8 cellular contexts compared by ENCODE assay signal in the genomic region with DNA sequence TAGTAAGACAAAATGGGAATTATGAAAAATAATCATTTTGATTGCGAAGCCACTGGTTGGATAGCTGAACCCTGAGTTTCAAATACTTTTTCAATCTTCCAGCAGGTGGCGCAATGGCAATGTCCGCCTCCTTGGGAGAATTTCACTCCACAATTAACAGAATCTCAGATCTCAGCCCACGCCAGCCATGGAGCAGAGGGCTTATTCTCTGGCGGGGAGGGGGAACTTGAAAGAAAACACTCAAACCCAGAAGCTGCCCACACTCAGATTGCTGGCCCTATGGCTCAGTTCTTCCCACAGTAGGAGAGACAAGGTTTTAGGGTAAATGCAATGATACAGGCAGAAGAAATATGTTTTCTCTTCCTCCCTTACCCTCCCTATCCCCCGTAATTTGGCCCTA. TPM values are rescaled to one million over a fixed set of nuclear protein-coding genes. Genes with fewer than 3 reads are reported as not detected.
DNase-seq lines count a peak whose midpoint lies in the region; ATAC-seq and TF ChIP-seq lines count a peak whose summit lies in the region.

No MANE protein-coding gene starts in this region.

- no peaks in the 10 kb centered on the region for H3K27me3 ChIP-seq in DOHH2 (ENCODE audit: control insufficient read depth, low read length)
- no peaks in the 10 kb centered on the region for H3K27me3 ChIP-seq in NT2/D1 (ENCODE audit: insufficient read depth, insufficient read length)
- peaks cover 3% of the 10 kb centered on the region for H3K27me3 ChIP-seq in fibroblast of lung (ENCODE audit: control insufficient read depth, insufficient read depth, low read length)
- H3K27me3 ChIP-seq in neural progenitor cell, result no peaks in the 10 kb centered on the region
- H3K27me3 ChIP-seq in suprapubic skin, result peaks cover 4% of the 10 kb centered on the region

- no peak overlapping the region for H3K27ac Mint-ChIP-seq in neural progenitor cell

- H3K4me3 Mint-ChIP-seq in activated T-cell treated with anti-CD3 and anti-CD28 coated beads, Interleukin-2, amount 50 U/mL, for 4 hours, result no peak overlapping the region
- H3K4me3 Mint-ChIP-seq in neural progenitor cell, result no peak overlapping the region

- no peak overlapping the region for H3K9ac ChIP-seq in NT2/D1 (ENCODE audit: insufficient read length, low read depth)
- H3K9ac ChIP-seq in fibroblast of lung (ENCODE audit: insufficient read depth, low read length), result no peak overlapping the region
- no peak overlapping the region for H3K9ac ChIP-seq in neural progenitor cell

- H3K4me1 Mint-ChIP-seq in activated T-cell treated with anti-CD3 and anti-CD28 coated beads, Interleukin-2, amount 50 U/mL, for 4 hours (ENCODE audit: low read depth), result no peaks in the 10 kb centered on the region
- H3K4me1 Mint-ChIP-seq in neural progenitor cell, result peaks cover 13% of the 10 kb centered on the region

- H4K20me1 ChIP-seq in DOHH2 (ENCODE audit: control insufficient read depth, insufficient read depth, low read depth, low read length) (no peaks in the 10 kb centered on the region), fibroblast of lung (ENCODE audit: control insufficient read depth, extremely low read depth, insufficient read depth, low read length) (no peaks in the 10 kb centered on the region), neural progenitor cell (ENCODE audit: low read depth) (no peaks in the 10 kb centered on the region)

- DNase-seq in NT2/D1 (ENCODE audit: low read depth, low spot score) (peak; percentile 8), fibroblast of lung (ENCODE audit: low read depth in 2 of 2) (peak; percentile 41 to 70), neural progenitor cell (ENCODE audit: low spot score) (peak; percentile 71), suprapubic skin (ENCODE audit: low spot score in 2 of 2) (peak; percentile 65 to 79), islet precursor cell (no peak)
- peak; percentile 33 for DNase-seq in activated T-cell treated with anti-CD3 and anti-CD28 coated beads, Interleukin-2, amount 50 U/mL, for 4 hours

- H3K79me2 ChIP-seq in DOHH2 (ENCODE audit: control insufficient read depth, low read length) (no peaks in the 10 kb centered on the region), fibroblast of lung (ENCODE audit: control insufficient read depth, insufficient read depth, low read length) (no peaks in the 10 kb centered on the region), neural progenitor cell (ENCODE audit: low read depth) (no peaks in the 10 kb centered on the region)

- H2AFZ ChIP-seq in fibroblast of lung (ENCODE audit: low read length) (no peak overlapping the region), neural progenitor cell (replicated peaks) (peak overlapping the region; percentile 63)

- TF ChIP-seq EP300 in suprapubic skin (IDR thresholded peaks at IDR 0.05), result no peak

- TF ChIP-seq POLR2A in suprapubic skin (IDR thresholded peaks at IDR 0.05), result no peak

- H3K4me3 ChIP-seq in DOHH2 (ENCODE audit: low read length) (no peak overlapping the region), NT2/D1 (ENCODE audit: insufficient read length, low read depth) (no peak overlapping the region), fibroblast of lung (replicated peaks in 1 of 4; ENCODE audit: control extremely low read depth in 1 of 4, insufficient read depth in 1 of 4, low read depth in 3 of 4, low read length in 4 of 4) (no peak overlapping the region), neural progenitor cell (no peak overlapping the region), suprapubic skin (no peak overlapping the region)

- no peaks in the 10 kb centered on the region for H3K36me3 Mint-ChIP-seq in activated T-cell treated with anti-CD3 and anti-CD28 coated beads, Interleukin-2, amount 50 U/mL, for 4 hours (ENCODE audit: insufficient read depth)
- no peaks in the 10 kb centered on the region for H3K36me3 Mint-ChIP-seq in neural progenitor cell

- H3K27me3 Mint-ChIP-seq in activated T-cell treated with anti-CD3 and anti-CD28 coated beads, Interleukin-2, amount 50 U/mL, for 4 hours (ENCODE audit: low read depth), result peaks cover 25% of the 10 kb centered on the region
- peaks cover 6% of the 10 kb centered on the region for H3K27me3 Mint-ChIP-seq in neural progenitor cell (ENCODE audit: insufficient read depth, low read depth)

- TF ChIP-seq CTCF in DOHH2 (IDR thresholded peaks at IDR 0.05; ENCODE audit: low read depth, low read length, poor library complexity, severe bottlenecking) (peak; percentile 79), fibroblast of lung (conservative IDR thresholded peaks at IDR 0.05 in 1 of 2, IDR thresholded peaks at IDR 0.05 in 1 of 2; ENCODE audit: low read depth in 1 of 2, low read length in 2 of 2) (peak; percentile 67 to 71), neural progenitor cell (IDR thresholded peaks at IDR 0.05) (peak; percentile 87), suprapubic skin (IDR thresholded peaks at IDR 0.05) (peak; percentile 58 to 70)

- H3K9me3 ChIP-seq in DOHH2 (ENCODE audit: control insufficient read depth, insufficient read depth, low read length), result no peaks in the 10 kb centered on the region
- no peaks in the 10 kb centered on the region for H3K9me3 ChIP-seq in NT2/D1 (ENCODE audit: insufficient read depth, low read length)
- H3K9me3 ChIP-seq in fibroblast of lung (ENCODE audit: control insufficient read depth, insufficient read depth, low read depth, low read length), result no peaks in the 10 kb centered on the region
- H3K9me3 ChIP-seq in neural progenitor cell (ENCODE audit: low read depth), result no peaks in the 10 kb centered on the region
- H3K9me3 ChIP-seq in suprapubic skin, result no peaks in the 10 kb centered on the region

- peak; percentile 72 for ATAC-seq in HG02678 (IDR thresholded peaks at IDR 0.05; ENCODE audit: unreplicated experiment)
- peak; percentile 35 to 48 for ATAC-seq in activated T-cell treated with anti-CD3 and anti-CD28 coated beads, Interleukin-2, amount 50 U/mL, for 4 hours

- 16% methylated on average over 6 of the region's 6 CpGs for WGBS in suprapubic skin

- no peak overlapping the region for H3K4me2 ChIP-seq in DOHH2 (ENCODE audit: low read length)
- no peak overlapping the region for H3K4me2 ChIP-seq in fibroblast of lung (ENCODE audit: extremely low read depth, insufficient read depth, low read length)
- H3K4me2 ChIP-seq in neural progenitor cell, result no peak overlapping the region

- no peaks in the 10 kb centered on the region for H3K4me1 ChIP-seq in DOHH2 (ENCODE audit: control insufficient read depth, low read length)
- H3K4me1 ChIP-seq in NT2/D1 (ENCODE audit: insufficient read depth, insufficient read length), result peaks cover 2% of the 10 kb centered on the region
- no peaks in the 10 kb centered on the region for H3K4me1 ChIP-seq in fibroblast of lung (ENCODE audit: control insufficient read depth, extremely low read depth, insufficient read depth, low read length)
- H3K4me1 ChIP-seq in neural progenitor cell, result peaks cover 8% of the 10 kb centered on the region
- H3K4me1 ChIP-seq in suprapubic skin, result peaks cover 3% of the 10 kb centered on the region

- H3K27ac ChIP-seq in DOHH2 (ENCODE audit: low read depth, low read length) (no peak overlapping the region), fibroblast of lung (ENCODE audit: insufficient read depth, low read length) (no peak overlapping the region), neural progenitor cell (no peak overlapping the region), suprapubic skin (no peak overlapping the region)

- no peaks in the 10 kb centered on the region for H3K9me3 Mint-ChIP-seq in activated T-cell treated with anti-CD3 and anti-CD28 coated beads, Interleukin-2, amount 50 U/mL, for 4 hours
- H3K9me3 Mint-ChIP-seq in neural progenitor cell, result no peaks in the 10 kb centered on the region

- H3K36me3 ChIP-seq in DOHH2 (ENCODE audit: control insufficient read depth, low read length) (no peaks in the 10 kb centered on the region), NT2/D1 (ENCODE audit: insufficient read depth, insufficient read length, low read length) (no peaks in the 10 kb centered on the region), fibroblast of lung (ENCODE audit: control insufficient read depth, insufficient read depth, low read length) (no peaks in the 10 kb centered on the region), neural progenitor cell (no peaks in the 10 kb centered on the region), suprapubic skin (no peaks in the 10 kb centered on the region)

- H3K9me2 ChIP-seq in DOHH2 (replicated peaks; ENCODE audit: control insufficient read depth, low read length), result no peaks in the 10 kb centered on the region

- no peaks in the 10 kb centered on the region for H3F3A ChIP-seq in DOHH2 (ENCODE audit: control insufficient read depth, insufficient read depth)
- no peaks in the 10 kb centered on the region for H3F3A ChIP-seq in neural progenitor cell (ENCODE audit: low read depth)

RNA-seq across cellular contexts. Expression of a gene that starts 38.7 kb away (rescaled TPM):
- 10 to 100 TPM; 26.3 to 36.9 (median 26.7) TPM for total RNA-seq in activated T-cell treated with anti-CD3 and anti-CD28 coated beads, Interleukin-2, amount 50 U/mL, for 4 hours
- 253 and 371 TPM in 2 replicates for total RNA-seq in fibroblast of lung
- polyA plus RNA-seq in fibroblast of lung, result 312 and 436 TPM in 2 replicates
- 306 and 422 TPM in 2 replicates for polyA plus RNA-seq in fibroblast of lung (2012)
- polyA minus RNA-seq in fibroblast of lung (ENCODE audit: low replicate concordance), result 19.5 and 24.4 TPM in 2 replicates
- total RNA-seq in neural progenitor cell (ENCODE audit: low replicate concordance), result 172 and 246 TPM in 2 replicates
- total RNA-seq in suprapubic skin, result 10 to 100 TPM; 19.7 to 29.0 (median 27.2) TPM
